1 cellular context compared by ENCODE assay signal in genomic region chr11:34052036-34052607, GRCh38.
TF ChIP-seq lines count a peak whose summit lies in the region.

No MANE protein-coding gene starts in this region.

TF ChIP-seq in HepG2, 621 proteins besides CTCF, POLR2A, EP300 and RAD21 (continued from another document and continues in another):
- TF ChIP-seq DRAP1 (CRISPR knock-in tag; IDR thresholded peaks at IDR 0.05) (peak; percentile 50; the same call in 1 of the 2 replicates), CBX2 (IDR thresholded peaks at IDR 0.05; ENCODE audit: low read depth, low read length) (no peak), CBX2 (CRISPR knock-in tag; IDR thresholded peaks at IDR 0.05; ENCODE audit: low read depth) (no peak), RXRB (CRISPR knock-in tag; IDR thresholded peaks at IDR 0.05; ENCODE audit: borderline replicate concordance) (no peak), ZBTB7A (CRISPR knock-in tag; IDR thresholded peaks at IDR 0.05) (0 out of 2 replicates have a peak, but pooled peaks have one; percentile 30), MAZ (IDR thresholded peaks at IDR 0.05; ENCODE audit: borderline replicate concordance, low read depth, low read length) (peak; percentile 88), MAZ (CRISPR knock-in tag; IDR thresholded peaks at IDR 0.05; ENCODE audit: low read depth) (peak; percentile 17; the same call in 1 of the 2 replicates), ZFP36L1 (CRISPR knock-in tag; IDR thresholded peaks at IDR 0.05) (peak; percentile 81; the same call in 1 of the 2 replicates), GPBP1L1 (CRISPR knock-in tag; IDR thresholded peaks at IDR 0.05) (no peak), ZNF263 (CRISPR knock-in tag; IDR thresholded peaks at IDR 0.05) (no peak), TBL1XR1 (IDR thresholded peaks at IDR 0.05; ENCODE audit: borderline replicate concordance, low read length, partially characterized antibody) (peak; percentile 16), ELF1 (CRISPR knock-in tag; IDR thresholded peaks at IDR 0.05) (no peak), DBP (CRISPR knock-in tag; IDR thresholded peaks at IDR 0.05; ENCODE audit: not compliant biosample characterization) (no peak), RBM22 (optimal IDR thresholded peaks at IDR 0.05; ENCODE audit: low read length) (no peak), SMAD9 (CRISPR knock-in tag; IDR thresholded peaks at IDR 0.05) (no peak), ZNF841 (CRISPR knock-in tag; IDR thresholded peaks at IDR 0.05; ENCODE audit: borderline replicate concordance) (no peak; the same call in 1 of the 2 replicates), NFRKB (IDR thresholded peaks at IDR 0.05) (no peak), HDAC1 (CRISPR knock-in tag; IDR thresholded peaks at IDR 0.05) (peak; percentile 45; the same call in 1 of the 2 replicates), CSRNP1 (CRISPR knock-in tag; IDR thresholded peaks at IDR 0.05) (no peak), ZNF510 (CRISPR knock-in tag; IDR thresholded peaks at IDR 0.05; ENCODE audit: low read depth) (no peak), ASH2L (IDR thresholded peaks at IDR 0.05; ENCODE audit: insufficient read length, low read depth, low read length) (peak; percentile 48), KLF6 (CRISPR knock-in tag; IDR thresholded peaks at IDR 0.05) (no peak), ARID2 (CRISPR knock-in tag; IDR thresholded peaks at IDR 0.05; ENCODE audit: borderline replicate concordance) (no peak), ZNF703 (CRISPR knock-in tag; IDR thresholded peaks at IDR 0.05; ENCODE audit: borderline replicate concordance) (no peak), GTF3A (CRISPR knock-in tag; conservative IDR thresholded peaks at IDR 0.05) (no peak), ZBTB14 (CRISPR knock-in tag; IDR thresholded peaks at IDR 0.05) (peak; percentile 91), TFE3 (CRISPR knock-in tag; IDR thresholded peaks at IDR 0.05) (peak; percentile 53; the same call in 1 of the 2 replicates), PHF20 (CRISPR knock-in tag; IDR thresholded peaks at IDR 0.05) (no peak; the same call in 1 of the 2 replicates), JUNB (CRISPR knock-in tag; IDR thresholded peaks at IDR 0.05; ENCODE audit: borderline replicate concordance) (no peak), IRX3 (CRISPR knock-in tag; IDR thresholded peaks at IDR 0.05; ENCODE audit: borderline replicate concordance, low read depth) (no peak), HNF1B (CRISPR knock-in tag; IDR thresholded peaks at IDR 0.05) (no peak), ZNF230 (CRISPR knock-in tag; IDR thresholded peaks at IDR 0.05) (no peak), REL (CRISPR knock-in tag; conservative IDR thresholded peaks at IDR 0.05) (0 out of 2 replicates have a peak, but pooled peaks have one; percentile 22), SP2 (CRISPR knock-in tag; IDR thresholded peaks at IDR 0.05) (peak; percentile 10; the same call in 1 of the 2 replicates), ZHX2 (IDR thresholded peaks at IDR 0.05; ENCODE audit: low read depth) (peak; percentile 45; the same call in 1 of the 2 replicates), ZHX2 (CRISPR knock-in tag; IDR thresholded peaks at IDR 0.05; ENCODE audit: borderline replicate concordance) (no peak), ATM (IDR thresholded peaks at IDR 0.05; ENCODE audit: borderline replicate concordance) (no peak), ZNF639 (CRISPR knock-in tag; conservative IDR thresholded peaks at IDR 0.05) (peak; percentile 65), PHF21A (CRISPR knock-in tag; IDR thresholded peaks at IDR 0.05) (no peak; the same call in 1 of the 2 replicates), MXD3 (CRISPR knock-in tag; IDR thresholded peaks at IDR 0.05) (no peak), ZNF446 (CRISPR knock-in tag; IDR thresholded peaks at IDR 0.05) (no peak), ZNF12 (CRISPR knock-in tag; IDR thresholded peaks at IDR 0.05) (0 out of 2 replicates have a peak, but pooled peaks have one; percentile 7), U2AF2 (IDR thresholded peaks at IDR 0.05; ENCODE audit: low read depth, low read length) (no peak), ATF4 (CRISPR knock-in tag; IDR thresholded peaks at IDR 0.05) (no peak), ZNF567 (CRISPR knock-in tag; IDR thresholded peaks at IDR 0.05; ENCODE audit: borderline replicate concordance) (no peak), IKZF5 (CRISPR knock-in tag; IDR thresholded peaks at IDR 0.05) (no peak)
